In the genomic region with DNA sequence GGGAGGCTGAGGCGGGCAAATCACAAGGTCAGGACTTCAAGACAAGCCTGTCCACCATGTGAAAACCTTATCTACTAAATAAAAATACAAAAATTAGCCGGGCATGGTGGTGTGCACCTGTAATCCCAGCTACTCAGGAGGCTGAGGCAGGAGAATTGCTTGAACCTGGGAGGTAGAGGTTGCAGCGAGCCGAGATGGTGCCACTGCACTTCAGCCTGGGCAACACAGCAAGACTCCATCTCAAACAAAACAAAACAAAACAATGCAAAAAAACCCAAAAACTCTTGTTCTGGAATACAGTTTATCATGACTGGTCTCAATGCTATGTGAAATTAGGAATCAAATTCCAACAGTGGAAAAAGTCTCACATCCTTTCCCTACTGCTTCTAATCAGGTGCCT, we compare ENCODE assay signal across 5 cellular contexts. TPM values are rescaled to one million over a fixed set of nuclear protein-coding genes. Genes with fewer than 3 reads are reported as not detected.
"Had no signal": no experiment of that assay in that cellular context is flagged by ENCODE, and none has a peak within 500 bp of the region (broad histone marks: within the 10 kb centered on the region; RNA-seq: fewer than 3 reads in every experiment).

No MANE protein-coding gene starts in this region.

RNA-seq across cellular contexts. Expression of a gene that starts 54.2 kb away (rescaled TPM):
- total RNA-seq: GM23248, H9, HFFc6, HT-29 had no signal
- polyA plus RNA-seq: GM23248, IgD-negative memory B cell had no signal
